ENCODE assay signal across 17 cellular contexts in genomic region chr7:127586346-127586745, GRCh38. TPM values are rescaled to one million over a fixed set of nuclear protein-coding genes. Genes with fewer than 3 reads are reported as not detected.
A peak's percentile ranks its signal among the peaks of the same experiment; 100 is the strongest.
DNase-seq lines count a peak whose midpoint lies in the region; ATAC-seq and TF ChIP-seq lines count a peak whose summit lies in the region.
"Had no signal": no experiment of that assay in that cellular context is flagged by ENCODE, and none has a peak within 500 bp of the region (broad histone marks: within the 10 kb centered on the region; RNA-seq: fewer than 3 reads in every experiment).

No MANE protein-coding gene starts in this region.

- peaks cover 16% of the 10 kb centered on the region for H3K79me1 ChIP-seq in trophoblast cell (ENCODE audit: low read length)

- H3K36me3 Mint-ChIP-seq in activated CD4-positive, alpha-beta T cell treated with anti-CD3 and anti-CD28 coated beads, Interleukin-2, amount 10 ng/mL, durations not matched to agents 7 days and 5 days (ENCODE audit: low read depth), result peaks cover 26% of the 10 kb centered on the region
- H3K36me3 Mint-ChIP-seq in effector memory CD8-positive, alpha-beta T cell (ENCODE audit: insufficient read depth), result peaks cover 26% of the 10 kb centered on the region

- H3K27me3 Mint-ChIP-seq in activated CD4-positive, alpha-beta T cell treated with anti-CD3 and anti-CD28 coated beads, Interleukin-2, amount 10 ng/mL, durations not matched to agents 7 days and 5 days, result no peaks in the 10 kb centered on the region
- H3K27me3 Mint-ChIP-seq in effector memory CD8-positive, alpha-beta T cell, result no peaks in the 10 kb centered on the region

- no peaks in the 10 kb centered on the region for H3K9me3 ChIP-seq in PC-3 (ENCODE audit: low read length)
- H3K9me3 ChIP-seq in trophoblast cell (ENCODE audit: insufficient read depth, low read depth, low read length), result no peaks in the 10 kb centered on the region

- peaks cover 27% of the 10 kb centered on the region for H3K4me1 ChIP-seq in PC-3 (ENCODE audit: insufficient read depth, low read length)
- peaks cover 23 to 29% of the 10 kb centered on the region in 2 experiments for H3K4me1 ChIP-seq in trophoblast cell (ENCODE audit: control insufficient read depth in 1 of 2, insufficient read depth in 2 of 2, low read length in 2 of 2)

- BruUV-seq in PC-3 (replicated peaks; lab: Mats Ljungman, UMichigan), result no TSS peak

- no peak for ATAC-seq in PC-3
- no peak for ATAC-seq in effector memory CD8-positive, alpha-beta T cell (replicated peaks)
- ATAC-seq in HG03135 (IDR thresholded peaks at IDR 0.05; ENCODE audit: unreplicated experiment), result no peak
- ATAC-seq: activated CD8-positive, alpha-beta T cell treated with anti-CD3 and anti-CD28 coated beads, Interleukin-2, amount 10 ng/mL, durations not matched to agents 7 days and 5 days; SK-N-SH treated with all-trans-retinoic acid at 6 μM for 48 hours had no signal

- H3K4me3 ChIP-seq in PC-3 (ENCODE audit: low read length) (no peak overlapping the region), trophoblast cell (ENCODE audit: low read depth, low read length) (no peak overlapping the region)

- DNase-seq in activated CD4-positive, alpha-beta T cell treated with anti-CD3 and anti-CD28 coated beads, Interleukin-2, amount 10 ng/mL, durations not matched to agents 7 days and 5 days, result no peak
- DNase-seq in activated CD4-positive, alpha-beta T cell treated with anti-CD3 and anti-CD28 coated beads, Interleukin-2, amount 50 U/mL, for 1 hour, result no peak
- DNase-seq in PC-3 (peak; percentile 42), trophoblast cell (peak; percentile 58 to 77)
- DNase-seq in effector memory CD8-positive, alpha-beta T cell, result no peak
- no peak for DNase-seq in stimulated activated CD4-positive, alpha-beta T cell treated with anti-CD3 and anti-CD28 coated beads, Interleukin-15, amount 100 ng/mL, for 24 hours
- DNase-seq in stimulated activated CD4-positive, alpha-beta T cell treated with anti-CD3 and anti-CD28 coated beads, Interleukin-2, amount 100 ng/mL, for 48 hours, result no peak
- DNase-seq: ACHN; activated CD8-positive, alpha-beta T cell treated with anti-CD3 and anti-CD28 coated beads, Interleukin-2, amount 10 ng/mL, durations not matched to agents 7 days and 5 days; DMS 273 treated with DMSO at 0.1 percent for 48 hours; glutamatergic neuron; NCI-H2171; occipital lobe had no signal

- H3K27me3 ChIP-seq in PC-3 (ENCODE audit: low read length) (no peaks in the 10 kb centered on the region), trophoblast cell (ENCODE audit: insufficient read depth, low read length) (no peaks in the 10 kb centered on the region)

- H2BK12ac ChIP-seq in trophoblast cell (ENCODE audit: low read length), result no peak overlapping the region

- no peak for TF ChIP-seq CTCF in PC-3 (conservative IDR thresholded peaks at IDR 0.05; ENCODE audit: low read depth, low read length)

- H4K91ac ChIP-seq in trophoblast cell (ENCODE audit: low read depth, low read length), result no peak overlapping the region

- intact Hi-C loops in PC-3 (cut with micrococcal nuclease), result loop anchor here (5.0 kb wide), 1 partner anchor 81 kb away; no protein-coding TSS in a partner anchor

- H3K9me2 ChIP-seq in PC-3 (replicated peaks; ENCODE audit: low read length), result no peaks in the 10 kb centered on the region

- H2AFZ ChIP-seq in PC-3 (ENCODE audit: low read length) (no peak overlapping the region), trophoblast cell (ENCODE audit: insufficient read depth, low read length, poor library complexity) (no peak overlapping the region)

- no peak overlapping the region for H3K14ac ChIP-seq in trophoblast cell (ENCODE audit: low read length)

- H3K4ac ChIP-seq in trophoblast cell (ENCODE audit: low read depth, low read length), result no peak overlapping the region

- peaks cover 27% of the 10 kb centered on the region for H4K20me1 ChIP-seq in PC-3 (ENCODE audit: low read length)

- no CpG with 5 or more reads among the region's 2 CpGs for WGBS in trophoblast cell (ENCODE audit: extremely low coverage, insufficient coverage, insufficient read length)

- no peak overlapping the region for H4K12ac ChIP-seq in trophoblast cell (ENCODE audit: low read depth, low read length)

- H3K4me2 ChIP-seq in PC-3 (ENCODE audit: low read length), result 0 out of 2 replicates have a peak overlapping the region, but pooled peaks have one; percentile 99
- H3K4me2 ChIP-seq in trophoblast cell (ENCODE audit: low read length), result no peak overlapping the region

- H3K79me2 ChIP-seq in PC-3 (ENCODE audit: low read length), result peaks cover 56% of the 10 kb centered on the region
- peaks cover 14% of the 10 kb centered on the region for H3K79me2 ChIP-seq in trophoblast cell (ENCODE audit: control insufficient read depth, insufficient read depth, low read length, poor library complexity)

- H2AK5ac ChIP-seq in trophoblast cell (ENCODE audit: low read length), result no peak overlapping the region

- peak overlapping the region; percentile 26 for H3K27ac Mint-ChIP-seq in activated CD4-positive, alpha-beta T cell treated with anti-CD3 and anti-CD28 coated beads, Interleukin-2, amount 10 ng/mL, durations not matched to agents 7 days and 5 days
- H3K27ac Mint-ChIP-seq in effector memory CD8-positive, alpha-beta T cell, result no peak overlapping the region

- no peak overlapping the region for H4K8ac ChIP-seq in trophoblast cell (ENCODE audit: low read depth, low read length)

- H2BK5ac ChIP-seq in trophoblast cell (ENCODE audit: low read depth, low read length, poor library complexity), result no peak overlapping the region

- H3K23ac ChIP-seq in trophoblast cell (ENCODE audit: low read length), result no peak overlapping the region

- H3K18ac ChIP-seq in trophoblast cell (ENCODE audit: low read length), result no peak overlapping the region

- peaks cover 59% of the 10 kb centered on the region for H3K4me1 Mint-ChIP-seq in activated CD4-positive, alpha-beta T cell treated with anti-CD3 and anti-CD28 coated beads, Interleukin-2, amount 10 ng/mL, durations not matched to agents 7 days and 5 days
- peaks cover 56 to 63% of the 10 kb centered on the region in 2 donors for H3K4me1 Mint-ChIP-seq in effector memory CD8-positive, alpha-beta T cell (ENCODE audit: low read depth in 2 of 2)

- CTCF ChIA-PET in activated CD4-positive, alpha-beta T cell treated with anti-CD3 and anti-CD28 coated beads, Interleukin-2, amount 10 ng/mL, durations not matched to agents 7 days and 5 days (lab: Charles Lee), result interaction anchor here (1.6 kb wide), 1 partner anchor 220 kb away, joined by 3 read pairs; no protein-coding TSS in a partner anchor
- CTCF ChIA-PET in PC-3 (lab: Charles Lee), result no interaction called here

- POLR2A ChIA-PET in activated CD4-positive, alpha-beta T cell treated with anti-CD3 and anti-CD28 coated beads, Interleukin-2, amount 10 ng/mL, durations not matched to agents 7 days and 5 days (lab: Charles Lee), result no interaction called here
- POLR2A ChIA-PET in PC-3 (lab: Charles Lee; ENCODE audit: unreplicated experiment), result interaction anchor here (0.6 kb wide), 1 partner anchor 666 kb away, joined by 5 read pairs; no protein-coding TSS in a partner anchor

- H3K4me3 Mint-ChIP-seq in activated CD4-positive, alpha-beta T cell treated with anti-CD3 and anti-CD28 coated beads, Interleukin-2, amount 10 ng/mL, durations not matched to agents 7 days and 5 days, result peak overlapping the region; percentile 99
- H3K4me3 Mint-ChIP-seq in effector memory CD8-positive, alpha-beta T cell, result peak overlapping the region; percentile 90 to 92

- H3K36me3 ChIP-seq in PC-3 (ENCODE audit: low read depth, low read length), result peaks cover 16% of the 10 kb centered on the region
- peaks cover 23 to 29% of the 10 kb centered on the region in 2 experiments for H3K36me3 ChIP-seq in trophoblast cell (ENCODE audit: control insufficient read depth in 1 of 2, insufficient read depth in 2 of 2, low read length in 2 of 2)

- no peak overlapping the region for H3K9ac ChIP-seq in PC-3 (ENCODE audit: low read length)
- no peak overlapping the region for H3K9ac ChIP-seq in trophoblast cell (ENCODE audit: low read length)

- no peaks in the 10 kb centered on the region for H3F3A ChIP-seq in PC-3 (ENCODE audit: low read length, unreplicated experiment)

- no peaks in the 10 kb centered on the region for H3K9me3 Mint-ChIP-seq in activated CD4-positive, alpha-beta T cell treated with anti-CD3 and anti-CD28 coated beads, Interleukin-2, amount 10 ng/mL, durations not matched to agents 7 days and 5 days
- no peaks in the 10 kb centered on the region for H3K9me3 Mint-ChIP-seq in effector memory CD8-positive, alpha-beta T cell

- no peak overlapping the region for H3K27ac ChIP-seq in PC-3 (ENCODE audit: low read length)
- H3K27ac ChIP-seq in trophoblast cell (ENCODE audit: low read depth, low read length), result no peak overlapping the region

- no peak overlapping the region for H2BK120ac ChIP-seq in trophoblast cell (ENCODE audit: insufficient read depth, low read length, poor library complexity)

RNA-seq across cellular contexts. Expression of gene GCC1, which starts 0.9 kb away (rescaled TPM):
- total RNA-seq in activated CD4-positive, alpha-beta T cell treated with anti-CD3 and anti-CD28 coated beads, Interleukin-2, amount 10 ng/mL, durations not matched to agents 7 days and 5 days, result 10 to 100 TPM; 17.5 to 18.9 TPM
- total RNA-seq in PC-3 (2014; rRNA removed), result 11.2 and 11.9 TPM in 2 replicates
- polyA plus RNA-seq in trophoblast cell (2013), result 9.0 TPM in 2 replicates

RNA-seq across cellular contexts. Expression of gene ARF5, which starts 1.9 kb away (rescaled TPM):
- total RNA-seq in activated CD4-positive, alpha-beta T cell treated with anti-CD3 and anti-CD28 coated beads, Interleukin-2, amount 10 ng/mL, durations not matched to agents 7 days and 5 days, result 100 to 1,000 TPM; 135 to 136 TPM
- 163 and 187 TPM in 2 replicates for total RNA-seq in PC-3 (2014; rRNA removed)
- polyA plus RNA-seq in trophoblast cell (2013), result 131 and 139 TPM in 2 replicates

RNA-seq across cellular contexts. Expression of gene FSCN3, which starts 7.2 kb away (rescaled TPM):
- total RNA-seq in activated CD4-positive, alpha-beta T cell treated with anti-CD3 and anti-CD28 coated beads, Interleukin-2, amount 10 ng/mL, durations not matched to agents 7 days and 5 days, result 1 to 10 TPM; 1.0 to 1.1 TPM
- 0.40 and 2.2 TPM in 2 replicates for total RNA-seq in PC-3 (2014; rRNA removed)
- 1.7 and 1.9 TPM in 2 replicates for polyA plus RNA-seq in trophoblast cell (2013)

RNA-seq across cellular contexts. Expression of gene PAX4, which starts 31.6 kb away (rescaled TPM):
- total RNA-seq in activated CD4-positive, alpha-beta T cell treated with anti-CD3 and anti-CD28 coated beads, Interleukin-2, amount 10 ng/mL, durations not matched to agents 7 days and 5 days, result not detected
- total RNA-seq in PC-3 (2014; rRNA removed), result not detected in 2 replicates
- polyA plus RNA-seq in trophoblast cell (2013), result 0.03 TPM in 1 of 2 replicates, not detected in the other
- total RNA-seq: activated CD8-positive, alpha-beta T cell treated with anti-CD3 and anti-CD28 coated beads, Interleukin-2, amount 10 ng/mL, durations not matched to agents 7 days and 5 days; M059J; occipital lobe; urinary bladder had no signal
- polyA plus RNA-seq: urinary bladder had no signal

Comparison
In these comparisons a context has a peak if more than half of its experiments do, and no peak if none do; other contexts are left out.
1. DNase-seq: peak in PC-3 (single experiment) and trophoblast cell (2 of 2); none in activated CD4-positive, alpha-beta T cell treated with anti-CD3 and anti-CD28 coated beads, Interleukin-2, amount 10 ng/mL, durations not matched to agents 7 days and 5 days (single experiment), activated CD4-positive, alpha-beta T cell treated with anti-CD3 and anti-CD28 coated beads, Interleukin-2, amount 50 U/mL, for 1 hour (single experiment), effector memory CD8-positive, alpha-beta T cell (0 of 3), stimulated activated CD4-positive, alpha-beta T cell treated with anti-CD3 and anti-CD28 coated beads, Interleukin-15, amount 100 ng/mL, for 24 hours (single experiment) and stimulated activated CD4-positive, alpha-beta T cell treated with anti-CD3 and anti-CD28 coated beads, Interleukin-2, amount 100 ng/mL, for 48 hours (0 of 2).